Comparison of ENCODE assay signal across 25 cellular contexts in genomic region chr4:88041626-88042025, GRCh38. TPM values are rescaled to one million over a fixed set of nuclear protein-coding genes. Genes with fewer than 3 reads are reported as not detected.
DNase-seq lines count a peak whose midpoint lies in the region; ATAC-seq, FAIRE-seq and TF ChIP-seq lines count a peak whose summit lies in the region.
"Had no signal": no experiment of that assay in that cellular context is flagged by ENCODE, and none has a peak within 500 bp of the region (broad histone marks: within the 10 kb centered on the region; RNA-seq: fewer than 3 reads in every experiment).

No MANE protein-coding gene starts in this region.

- TF ChIP-seq POLR2A in stomach (IDR thresholded peaks at IDR 0.05), result no peak

- H3K36me3 Mint-ChIP-seq in activated CD4-positive, alpha-beta T cell treated with anti-CD3 and anti-CD28 coated beads, Interleukin-2, amount 10 ng/mL, durations not matched to agents 24 days and 14 days (ENCODE audit: low read depth), result peaks cover 16% of the 10 kb centered on the region
- H3K36me3 Mint-ChIP-seq in activated CD8-positive, alpha-beta T cell treated with anti-CD3 and anti-CD28 coated beads, Interleukin-2, amount 10 ng/mL, durations not matched to agents 7 days and 5 days (ENCODE audit: low read depth), result peaks cover 18% of the 10 kb centered on the region
- H3K36me3 Mint-ChIP-seq in CD14-positive monocyte, result peaks cover 24 to 40% of the 10 kb centered on the region in 2 donors

- peaks cover 0 to 10% of the 10 kb centered on the region in 2 donors for H3K4me1 ChIP-seq in right atrium auricular region
- peaks cover 0 to 7% (median 0%) of the 10 kb centered on the region in 4 donors for H3K4me1 ChIP-seq in liver (ENCODE audit: control insufficient read depth in 4 of 4, insufficient read depth in 4 of 4, low read length in 3 of 4)
- H3K4me1 ChIP-seq in stomach, result peaks cover 0 to 14% (median 10%) of the 10 kb centered on the region in 4 donors

- H3K27me3 ChIP-seq in right atrium auricular region (no peaks in the 10 kb centered on the region), bronchial epithelial cell (ENCODE audit: control insufficient read depth, insufficient read depth, low read length) (no peaks in the 10 kb centered on the region), liver (ENCODE audit: control insufficient read depth in 4 of 4, insufficient read depth in 4 of 4, low read length in 3 of 4) (no peaks in the 10 kb centered on the region), stomach (no peaks in the 10 kb centered on the region)

- H3K4me1 Mint-ChIP-seq in activated CD4-positive, alpha-beta T cell treated with anti-CD3 and anti-CD28 coated beads, Interleukin-2, amount 10 ng/mL, durations not matched to agents 24 days and 14 days, result no peaks in the 10 kb centered on the region
- no peaks in the 10 kb centered on the region for H3K4me1 Mint-ChIP-seq in activated CD8-positive, alpha-beta T cell treated with anti-CD3 and anti-CD28 coated beads, Interleukin-2, amount 10 ng/mL, durations not matched to agents 7 days and 5 days (ENCODE audit: low read depth)
- H3K4me1 Mint-ChIP-seq in CD14-positive monocyte, result peaks cover 26% of the 10 kb centered on the region

- H3K36me3 ChIP-seq in right atrium auricular region (peaks cover 90% of the 10 kb centered on the region), bronchial epithelial cell (ENCODE audit: control insufficient read depth, insufficient read depth, low read length) (peaks cover 14% of the 10 kb centered on the region), liver (ENCODE audit: control insufficient read depth in 4 of 4, insufficient read depth in 3 of 4, low read depth in 1 of 4, low read length in 3 of 4) (peaks cover 0 to 16% (median 5%) of the 10 kb centered on the region in 4 donors), stomach (peaks cover 31 to 97% (median 92%) of the 10 kb centered on the region in 4 donors)

- H3K4me3 ChIP-seq in right atrium auricular region (no peak overlapping the region), bronchial epithelial cell (ENCODE audit: low read depth, low read length) (no peak overlapping the region), liver (ENCODE audit: low read depth in 1 of 3, low read length in 3 of 3) (no peak overlapping the region), stomach (no peak overlapping the region)

- TF ChIP-seq CTCF in right atrium auricular region (IDR thresholded peaks at IDR 0.05) (no peak), bronchial epithelial cell (IDR thresholded peaks at IDR 0.05; ENCODE audit: insufficient read depth, low read length, severe bottlenecking) (no peak), liver (IDR thresholded peaks at IDR 0.05; ENCODE audit: low read depth, low read length, missing input control) (no peak), stomach (IDR thresholded peaks at IDR 0.05) (no peak), CD14-positive monocyte (IDR thresholded peaks at IDR 0.05) (no peak)

- peak; percentile 68 for FAIRE-seq in bronchial epithelial cell (lab: Jason Lieb, UNC)
- FAIRE-seq: D721Med, GM18507 had no signal

- no peak for TF ChIP-seq RAD21 in liver (IDR thresholded peaks at IDR 0.05)

- H3K27me3 Mint-ChIP-seq in activated CD4-positive, alpha-beta T cell treated with anti-CD3 and anti-CD28 coated beads, Interleukin-2, amount 10 ng/mL, durations not matched to agents 24 days and 14 days, result no peaks in the 10 kb centered on the region
- H3K27me3 Mint-ChIP-seq in activated CD8-positive, alpha-beta T cell treated with anti-CD3 and anti-CD28 coated beads, Interleukin-2, amount 10 ng/mL, durations not matched to agents 7 days and 5 days (ENCODE audit: low read depth), result no peaks in the 10 kb centered on the region
- H3K27me3 Mint-ChIP-seq in CD14-positive monocyte (ENCODE audit: low read depth in 3 of 3), result no peaks in the 10 kb centered on the region

- H3K27ac ChIP-seq in right atrium auricular region (no peak overlapping the region), liver (ENCODE audit: low read depth in 1 of 2, low read length in 2 of 2) (no peak overlapping the region), stomach (peak overlapping the region in 1 of 5 donors; percentile 26)

- no peak overlapping the region for H3K27ac Mint-ChIP-seq in activated CD4-positive, alpha-beta T cell treated with anti-CD3 and anti-CD28 coated beads, Interleukin-2, amount 10 ng/mL, durations not matched to agents 24 days and 14 days
- H3K27ac Mint-ChIP-seq in activated CD8-positive, alpha-beta T cell treated with anti-CD3 and anti-CD28 coated beads, Interleukin-2, amount 10 ng/mL, durations not matched to agents 7 days and 5 days, result no peak overlapping the region
- no peak overlapping the region for H3K27ac Mint-ChIP-seq in CD14-positive monocyte

- no peak for DNase-seq in Right ventricle myocardium superior
- DNase-seq in right atrium auricular region (ENCODE audit: low spot score), result no peak
- no peak for DNase-seq in bronchial epithelial cell (ENCODE audit: low read depth)
- peak; percentile 26 for DNase-seq in stomach
- no peak for DNase-seq in activated CD4-positive, alpha-beta T cell treated with anti-CD3 and anti-CD28 coated beads, Interleukin-2, amount 10 ng/mL, durations not matched to agents 24 days and 14 days
- DNase-seq in activated CD8-positive, alpha-beta T cell treated with anti-CD3 and anti-CD28 coated beads, Interleukin-2, amount 10 ng/mL, durations not matched to agents 7 days and 5 days, result no peak
- no peak for DNase-seq in CD14-positive monocyte (ENCODE audit: low spot score)
- DNase-seq: 8988T, AML-193, C1 segment of cervical spinal cord, DMS53, GDM1, GOT3, HCEC 1CT, Karpas-422, NCI-H1694, NCI-H2081, NCI-H2171, NCI-H345, NCI-H524, NCI-H82, SHP77 treated with DMSO at 0.1 percent for 48 hours had no signal

- no peak overlapping the region for H3K9ac ChIP-seq in liver (ENCODE audit: low read depth in 1 of 2, low read length in 2 of 2)

- no peak overlapping the region for H3K4me3 Mint-ChIP-seq in activated CD4-positive, alpha-beta T cell treated with anti-CD3 and anti-CD28 coated beads, Interleukin-2, amount 10 ng/mL, durations not matched to agents 24 days and 14 days
- H3K4me3 Mint-ChIP-seq in activated CD8-positive, alpha-beta T cell treated with anti-CD3 and anti-CD28 coated beads, Interleukin-2, amount 10 ng/mL, durations not matched to agents 7 days and 5 days, result no peak overlapping the region
- no peak overlapping the region for H3K4me3 Mint-ChIP-seq in CD14-positive monocyte

- no peak for TF ChIP-seq EP300 in stomach (IDR thresholded peaks at IDR 0.05)

- H3K9me3 Mint-ChIP-seq in activated CD4-positive, alpha-beta T cell treated with anti-CD3 and anti-CD28 coated beads, Interleukin-2, amount 10 ng/mL, durations not matched to agents 24 days and 14 days, result no peaks in the 10 kb centered on the region
- H3K9me3 Mint-ChIP-seq in activated CD8-positive, alpha-beta T cell treated with anti-CD3 and anti-CD28 coated beads, Interleukin-2, amount 10 ng/mL, durations not matched to agents 7 days and 5 days (ENCODE audit: insufficient read depth), result no peaks in the 10 kb centered on the region
- H3K9me3 Mint-ChIP-seq in CD14-positive monocyte, result no peaks in the 10 kb centered on the region

- 21% methylated on average over 2 of the region's 2 CpGs for WGBS in liver
- 31 to 59% (median 40%) methylated on average over 2 of the region's 2 CpGs for WGBS in stomach, 5 donors

- H3K9me3 ChIP-seq in right atrium auricular region (no peaks in the 10 kb centered on the region), liver (ENCODE audit: control insufficient read depth in 4 of 4, low read length in 3 of 4) (no peaks in the 10 kb centered on the region), stomach (no peaks in the 10 kb centered on the region)

- CTCF ChIA-PET in activated CD8-positive, alpha-beta T cell treated with anti-CD3 and anti-CD28 coated beads, Interleukin-2, amount 10 ng/mL, durations not matched to agents 7 days and 5 days (lab: Charles Lee), result interaction anchor here (2.9 kb wide), 1 partner anchor 8 kb away, joined by 8 read pairs; no protein-coding TSS in a partner anchor

- POLR2A ChIA-PET in activated CD8-positive, alpha-beta T cell treated with anti-CD3 and anti-CD28 coated beads, Interleukin-2, amount 10 ng/mL, durations not matched to agents 7 days and 5 days (lab: Charles Lee), result no interaction called here

- ATAC-seq in Right ventricle myocardium superior (ENCODE audit: poor library complexity), result peak; percentile 49
- no peak for ATAC-seq in activated CD8-positive, alpha-beta T cell treated with anti-CD3 and anti-CD28 coated beads, Interleukin-2, amount 10 ng/mL, durations not matched to agents 7 days and 5 days

- intact Hi-C loops in Right ventricle myocardium superior (cut with DNase I), result no loop called here
- intact Hi-C loops in stomach (cut with DNase I; ENCODE audit: low total_unique reads), result no loop called here
- intact Hi-C loops in activated CD4-positive, alpha-beta T cell treated with anti-CD3 and anti-CD28 coated beads, Interleukin-2, amount 10 ng/mL, durations not matched to agents 24 days and 14 days (cut with micrococcal nuclease), result no loop called here
- intact Hi-C loops in CD14-positive monocyte (cut with micrococcal nuclease), result no loop called here

TF ChIP-seq in liver, 16 proteins besides CTCF, POLR2A, EP300 and RAD21:
- no peak for TF ChIP-seq ATF3 (IDR thresholded peaks at IDR 0.05)
- TF ChIP-seq HNF4A (conservative IDR thresholded peaks at IDR 0.05), result peak; percentile 29 to 43
TF ChIP-seq in liver: peak in this region for 1.

RNA-seq across cellular contexts. Expression of gene PKD2, which starts 34.2 kb away (rescaled TPM):
- total RNA-seq in Right ventricle myocardium superior (11.6 TPM), right atrium auricular region (10 to 100 TPM; 21.5 to 32.7 TPM), bronchial epithelial cell (12.4 and 22.3 TPM in 2 replicates), liver (10 to 100 TPM; 10.5 to 11.4 TPM), stomach (100 to 1,000 TPM in 2 of 5 donors, 10 to 100 TPM in 3; 26.4 to 209 (median 64.3) TPM)
- polyA plus RNA-seq in liver (1 to 10 TPM; 1.5 to 3.8 TPM), stomach (1 to 10 TPM; 4.0 to 7.7 (median 6.7) TPM), CD14-positive monocyte (1 to 10 TPM; 1.2 to 2.4 TPM)
- total RNA-seq in activated CD4-positive, alpha-beta T cell treated with anti-CD3 and anti-CD28 coated beads, Interleukin-2, amount 10 ng/mL, durations not matched to agents 24 days and 14 days, result 10.1 and 12.3 TPM in 2 replicates
- 1 to 10 TPM; 7.4 to 7.7 TPM for total RNA-seq in activated CD8-positive, alpha-beta T cell treated with anti-CD3 and anti-CD28 coated beads, Interleukin-2, amount 10 ng/mL, durations not matched to agents 7 days and 5 days
